8 cellular contexts compared by ENCODE assay signal in genomic region chr3:108132727-108133373, GRCh38. TPM values are rescaled to one million over a fixed set of nuclear protein-coding genes. Genes with fewer than 3 reads are reported as not detected.
DNase-seq lines count a peak whose midpoint lies in the region; ATAC-seq and TF ChIP-seq lines count a peak whose summit lies in the region.

No MANE protein-coding gene starts in this region.

- peaks cover 3 to 4% of the 10 kb centered on the region in 2 donors for H3K9me3 Mint-ChIP-seq in activated T-cell treated with anti-CD3 and anti-CD28 coated beads, Interleukin-2, amount 50 U/mL, for 72 hours

- no peaks in the 10 kb centered on the region for H3F3A ChIP-seq in SU-DHL-6 (ENCODE audit: insufficient read depth)

- no peak for DNase-seq in activated T-cell treated with anti-CD3 and anti-CD28 coated beads, Interleukin-2, amount 50 U/mL, for 72 hours
- DNase-seq in activated T-cell treated with anti-CD3 and anti-CD28 coated beads for 4 hours (no peak), fibroblast of pulmonary artery (ENCODE audit: low read depth) (peak; percentile 31), dedifferentiated amniotic fluid mesenchymal stem cell (ENCODE audit: extremely low spot score) (no peak), NCI-H2227 treated with DMSO at 0.1 percent for 48 hours (lab: John Stamatoyannopoulos, UW) (no peak)

- peak overlapping the region; percentile 28 for H3K4me2 ChIP-seq in SU-DHL-6 (ENCODE audit: low read depth, low read length, poor library complexity, severe bottlenecking)

- H4K20me1 ChIP-seq in SU-DHL-6 (ENCODE audit: low read depth, low read length): no peaks in the 10 kb centered on the region

- no peak overlapping the region for H2AFZ ChIP-seq in SU-DHL-6 (ENCODE audit: low read depth, low read length, severe bottlenecking)

- H3K27ac Mint-ChIP-seq in activated T-cell treated with anti-CD3 and anti-CD28 coated beads, Interleukin-2, amount 50 U/mL, for 72 hours: peak overlapping the region; percentile 98

- H3K4me3 ChIP-seq in SU-DHL-6 (ENCODE audit: insufficient read depth, low read length, poor library complexity, severe bottlenecking): no peak overlapping the region
- no peak overlapping the region for H3K4me3 ChIP-seq in fibroblast of pulmonary artery (replicated peaks; ENCODE audit: low read depth, low read length)
- H3K4me3 ChIP-seq in thymus (ENCODE audit: low read length): peak overlapping the region; percentile 12

- TF ChIP-seq CTCF in SU-DHL-6 (IDR thresholded peaks at IDR 0.05; ENCODE audit: insufficient read depth, low read length, poor library complexity, severe bottlenecking) (no peak), fibroblast of pulmonary artery (IDR thresholded peaks at IDR 0.05; ENCODE audit: low read length, missing control alignments) (no peak)

- peaks cover 23 to 52% of the 10 kb centered on the region in 2 donors for H3K36me3 Mint-ChIP-seq in activated T-cell treated with anti-CD3 and anti-CD28 coated beads, Interleukin-2, amount 50 U/mL, for 72 hours (ENCODE audit: insufficient read depth in 2 of 2)

- H3K4me1 Mint-ChIP-seq in activated T-cell treated with anti-CD3 and anti-CD28 coated beads, Interleukin-2, amount 50 U/mL, for 72 hours (ENCODE audit: low read depth): peaks cover 90% of the 10 kb centered on the region

- H3K27me3 Mint-ChIP-seq in activated T-cell treated with anti-CD3 and anti-CD28 coated beads, Interleukin-2, amount 50 U/mL, for 72 hours (ENCODE audit: low read depth): no peaks in the 10 kb centered on the region

- peaks cover 17% of the 10 kb centered on the region for H3K4me1 ChIP-seq in thymus (ENCODE audit: control insufficient read depth, insufficient read depth, low read length)

- ATAC-seq in activated T-cell treated with anti-CD3 and anti-CD28 coated beads, Interleukin-2, amount 50 U/mL, for 72 hours (replicated peaks in 1 of 2): no peak
- ATAC-seq in GM21717 (IDR thresholded peaks at IDR 0.05; ENCODE audit: unreplicated experiment): no peak

- H3K4me3 Mint-ChIP-seq in activated T-cell treated with anti-CD3 and anti-CD28 coated beads, Interleukin-2, amount 50 U/mL, for 72 hours: peak overlapping the region; percentile 57 to 87

- no peaks in the 10 kb centered on the region for H3K9me2 ChIP-seq in SU-DHL-6 (replicated peaks; ENCODE audit: insufficient read depth, low read length)

- H3K36me3 ChIP-seq in SU-DHL-6 (ENCODE audit: low read length) (peaks cover 11% of the 10 kb centered on the region; the same call in 1 of the 2 replicates), thymus (ENCODE audit: control insufficient read depth, insufficient read depth) (peaks cover 4% of the 10 kb centered on the region)

- no peak overlapping the region for H3K27ac ChIP-seq in SU-DHL-6 (ENCODE audit: low read depth, low read length)
- H3K27ac ChIP-seq in thymus (ENCODE audit: low read depth): no peak overlapping the region

- H3K9me3 ChIP-seq in SU-DHL-6 (ENCODE audit: insufficient read depth, low read length) (no peaks in the 10 kb centered on the region), thymus (ENCODE audit: control insufficient read depth) (no peaks in the 10 kb centered on the region)

- peaks cover 20% of the 10 kb centered on the region; the same call in 1 of the 2 replicates for H3K79me2 ChIP-seq in SU-DHL-6 (ENCODE audit: insufficient read depth, low read length)

- no peak overlapping the region for H3K9ac ChIP-seq in SU-DHL-6 (ENCODE audit: low read length)

- H3K27me3 ChIP-seq in SU-DHL-6 (ENCODE audit: low read length) (no peaks in the 10 kb centered on the region), thymus (ENCODE audit: control insufficient read depth, insufficient read depth) (no peaks in the 10 kb centered on the region)

- 7% methylated on average over 3 of the region's 3 CpGs for WGBS in thymus

RNA-seq across cellular contexts. Expression of gene CD47, which starts 42.0 kb away (rescaled TPM):
- total RNA-seq in activated T-cell treated with anti-CD3 and anti-CD28 coated beads, Interleukin-2, amount 50 U/mL, for 72 hours: 100 to 1,000 TPM; 139 to 153 TPM
- 65.8 TPM for polyA plus RNA-seq in thymus
